ENCODE assay signal across 8 cellular contexts in genomic region chr9:108565651-108566378, GRCh38.
DNase-seq lines count a peak whose midpoint lies in the region; ATAC-seq and TF ChIP-seq lines count a peak whose summit lies in the region.

No MANE protein-coding gene starts in this region.

- no peaks in the 10 kb centered on the region for H4K20me1 ChIP-seq in hepatocyte (ENCODE audit: insufficient read depth, poor library complexity, severe bottlenecking)

- intact Hi-C loops in sigmoid colon (cut with DNase I), result loop anchor here (2.0 to 5.0 kb wide), 3 partner anchors 929 to 1099 kb away; no protein-coding TSS in a partner anchor

- ATAC-seq in GM19324 (IDR thresholded peaks at IDR 0.05; ENCODE audit: low FRiP score, unreplicated experiment) (peak; percentile 59), HG03442 (IDR thresholded peaks at IDR 0.05; ENCODE audit: unreplicated experiment) (peak; percentile 78)

- H3K79me2 ChIP-seq in hepatocyte, result no peaks in the 10 kb centered on the region

- no peak for TF ChIP-seq EP300 in sigmoid colon (IDR thresholded peaks at IDR 0.05)

- H3K9me3 ChIP-seq in hepatocyte (ENCODE audit: low read depth) (no peaks in the 10 kb centered on the region), sigmoid colon (no peaks in the 10 kb centered on the region)

- H3K4me1 ChIP-seq in hepatocyte (ENCODE audit: insufficient read depth), result no peaks in the 10 kb centered on the region
- peaks cover 0 to 6% (median 2%) of the 10 kb centered on the region in 4 donors for H3K4me1 ChIP-seq in sigmoid colon

- in situ Hi-C loops in astrocyte of the cerebellum (cut with HindIII; ENCODE audit: low sequenced_read_pairs), result no loop called here

- no peaks in the 10 kb centered on the region for H3K9me2 ChIP-seq in hepatocyte (replicated peaks; ENCODE audit: insufficient read depth)

- H3K27me3 ChIP-seq in hepatocyte, result no peaks in the 10 kb centered on the region
- no peaks in the 10 kb centered on the region for H3K27me3 ChIP-seq in sigmoid colon

- H3K4me3 ChIP-seq in astrocyte of the cerebellum (ENCODE audit: low read depth, low read length), result no peak overlapping the region
- H3K4me3 ChIP-seq in hepatocyte, result no peak overlapping the region
- H3K4me3 ChIP-seq in sigmoid colon, result no peak overlapping the region

- TF ChIP-seq POLR2A in sigmoid colon (IDR thresholded peaks at IDR 0.05), result no peak

- DNase-seq in D341Med (ENCODE audit: low spot score) (peak; percentile 79), NCI-H446 treated with DMSO at 0.1 percent for 48 hours (lab: John Stamatoyannopoulos, UW) (peak; percentile 21), astrocyte of the cerebellum (ENCODE audit: low read depth) (peak; percentile 89), hepatocyte (ENCODE audit: low spot score) (peak; percentile 92), sigmoid colon (peak; percentile 72)
- DNase-seq in stimulated activated CD4-positive, alpha-beta T cell treated with anti-CD3 and anti-CD28 coated beads, Interleukin-4, amount 100 ng/mL, for 1 hour, result no peak

- TF ChIP-seq CTCF in astrocyte of the cerebellum (IDR thresholded peaks at IDR 0.05; ENCODE audit: low read depth, low read length, missing control alignments), result peak; percentile 90
- peak; percentile 90 for TF ChIP-seq CTCF in hepatocyte (IDR thresholded peaks at IDR 0.05; ENCODE audit: poor library complexity)
- TF ChIP-seq CTCF in sigmoid colon (IDR thresholded peaks at IDR 0.05), result peak; percentile 63 to 83 (median 78)

- no peaks in the 10 kb centered on the region for H3K36me3 ChIP-seq in hepatocyte (replicated peaks; ENCODE audit: insufficient read depth, low read depth)
- no peaks in the 10 kb centered on the region for H3K36me3 ChIP-seq in sigmoid colon

- no peak overlapping the region for H3K4me2 ChIP-seq in hepatocyte

- H3K27ac ChIP-seq in hepatocyte (no peak overlapping the region), sigmoid colon (no peak overlapping the region)

- WGBS in hepatocyte (ENCODE audit: low lambda C conversion rate, missing lambda C conversion rate), result 6% methylated on average over 2 of the region's 2 CpGs
- 5 to 15% methylated on average over 2 of the region's 2 CpGs for WGBS in sigmoid colon, 2 donors

- no peak overlapping the region for H2AFZ ChIP-seq in hepatocyte
